Comparison of ENCODE assay signal across 18 cellular contexts in the genomic region with DNA sequence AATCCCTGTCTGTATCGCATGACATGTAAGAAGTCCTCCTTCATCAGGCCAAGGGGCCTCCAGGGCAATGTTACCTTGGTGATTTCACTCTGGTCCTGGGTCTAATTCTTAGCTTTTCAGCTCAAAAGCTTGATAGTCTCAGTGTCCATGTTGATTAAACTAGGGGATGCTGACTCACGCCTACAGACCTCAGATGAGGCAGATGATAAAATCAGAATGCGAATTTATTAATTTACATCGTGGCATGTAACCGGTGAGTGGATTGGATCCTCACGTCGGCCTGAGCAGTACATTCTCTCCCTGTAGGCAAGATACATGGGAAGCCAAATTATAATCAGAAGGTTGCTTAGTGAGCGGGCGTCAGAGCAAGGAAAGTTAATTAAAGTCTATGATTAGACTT. TPM values are rescaled to one million over a fixed set of nuclear protein-coding genes. Genes with fewer than 3 reads are reported as not detected.
A peak's percentile ranks its signal among the peaks of the same experiment; 100 is the strongest.
DNase-seq lines count a peak whose midpoint lies in the region; ATAC-seq and TF ChIP-seq lines count a peak whose summit lies in the region.
"Had no signal": no experiment of that assay in that cellular context is flagged by ENCODE, and none has a peak within 500 bp of the region (broad histone marks: within the 10 kb centered on the region; RNA-seq: fewer than 3 reads in every experiment).

No MANE protein-coding gene starts in this region.

- peak; percentile 4 for DNase-seq in mammary epithelial cell
- DNase-seq in breast epithelium (ENCODE audit: low spot score in 2 of 2) = no peak
- DNase-seq in left kidney (ENCODE audit: low read depth, low spot score) = peak; percentile 43
- no peak for DNase-seq in type B pancreatic cell (ENCODE audit: extremely low spot score, unreplicated experiment)
- no peak for DNase-seq in transverse colon
- no peak for DNase-seq in ascending aorta (ENCODE audit: low spot score in 2 of 2)
- DNase-seq: BE2C; Caco-2; CD4-positive, alpha-beta T cell; GOT3; NCI-H187 treated with DMSO at 0.1 percent for 48 hours; NCI-H345; PC-9 had no signal

- no peaks in the 10 kb centered on the region for H4K20me1 ChIP-seq in mammary epithelial cell (ENCODE audit: insufficient read depth, low read length)

- peaks cover under 1% of the 10 kb centered on the region for H3K36me3 ChIP-seq in mammary epithelial cell (ENCODE audit: insufficient read depth, low read length)
- no peaks in the 10 kb centered on the region for H3K36me3 ChIP-seq in breast epithelium
- H3K36me3 ChIP-seq in transverse colon = no peaks in the 10 kb centered on the region
- no peaks in the 10 kb centered on the region for H3K36me3 ChIP-seq in ascending aorta
- H3K36me3 ChIP-seq: BE2C, SJSA1 had no signal

- H3K36me3 Mint-ChIP-seq in type B pancreatic cell = peaks cover 3% of the 10 kb centered on the region

- H3K4me2 ChIP-seq in mammary epithelial cell (ENCODE audit: insufficient read depth, low read depth, low read length) = no peak overlapping the region
- H3K4me2 ChIP-seq: PC-9 had no signal

- no peak for TF ChIP-seq EP300 in transverse colon (IDR thresholded peaks at IDR 0.05; ENCODE audit: low read depth)

- no TSS peak for BruUV-seq in mammary epithelial cell (replicated peaks; lab: Mats Ljungman, UMichigan)

- no peaks in the 10 kb centered on the region for H3K27me3 Mint-ChIP-seq in type B pancreatic cell
- H3K27me3 Mint-ChIP-seq: CD4-positive, alpha-beta T cell had no signal

- H3K9me3 Mint-ChIP-seq in type B pancreatic cell = peaks cover 13% of the 10 kb centered on the region
- H3K9me3 Mint-ChIP-seq: CD4-positive, alpha-beta T cell had no signal

- H3K9me3 ChIP-seq in mammary epithelial cell (replicated peaks; ENCODE audit: insufficient read depth, low read length) = no peaks in the 10 kb centered on the region
- H3K9me3 ChIP-seq in breast epithelium = no peaks in the 10 kb centered on the region
- H3K9me3 ChIP-seq in transverse colon = no peaks in the 10 kb centered on the region
- H3K9me3 ChIP-seq in ascending aorta = no peaks in the 10 kb centered on the region
- H3K9me3 ChIP-seq: BE2C, Caco-2, SJSA1 had no signal

- TF ChIP-seq CTCF in mammary epithelial cell (conservative IDR thresholded peaks at IDR 0.05 in 1 of 2, IDR thresholded peaks at IDR 0.05 in 1 of 2; ENCODE audit: extremely low read depth in 1 of 2, insufficient read depth in 1 of 2, low read depth in 1 of 2, low read length in 2 of 2) (no peak), breast epithelium (IDR thresholded peaks at IDR 0.05) (no peak), type B pancreatic cell (conservative IDR thresholded peaks at IDR 0.05) (no peak), transverse colon (IDR thresholded peaks at IDR 0.05) (no peak), ascending aorta (IDR thresholded peaks at IDR 0.05) (no peak)

- H3K79me2 ChIP-seq in mammary epithelial cell (ENCODE audit: insufficient read depth, low read length) = no peaks in the 10 kb centered on the region

- no peak overlapping the region for H2AFZ ChIP-seq in mammary epithelial cell (ENCODE audit: low read depth, low read length)
- H2AFZ ChIP-seq: PC-9 had no signal

- ATAC-seq in SK-N-SH treated with all-trans-retinoic acid at 6 μM for 48 hours = peak; percentile 88
- ATAC-seq in GM21515 (IDR thresholded peaks at IDR 0.05; ENCODE audit: unreplicated experiment) = no peak
- ATAC-seq: HCT116 had no signal

- 71% methylated on average over 9 of the region's 9 CpGs for WGBS in mammary epithelial cell (ENCODE audit: low coverage, missing lambda C conversion rate)
- WGBS in transverse colon (ENCODE audit: low coverage in 1 of 2), 2 donors = 90 to 93% methylated on average over 9 of the region's 9 CpGs

- H3K4me1 ChIP-seq in mammary epithelial cell (ENCODE audit: insufficient read depth, low read length) (peaks cover 8% of the 10 kb centered on the region), breast epithelium (no peaks in the 10 kb centered on the region), transverse colon (no peaks in the 10 kb centered on the region), ascending aorta (no peaks in the 10 kb centered on the region)
- H3K4me1 ChIP-seq: Caco-2, SJSA1 had no signal

- no peak overlapping the region for H3K27ac ChIP-seq in mammary epithelial cell (ENCODE audit: insufficient read depth, low read depth, low read length)
- no peak overlapping the region for H3K27ac ChIP-seq in breast epithelium
- no peak overlapping the region for H3K27ac ChIP-seq in transverse colon
- H3K27ac ChIP-seq in ascending aorta = no peak overlapping the region
- H3K27ac ChIP-seq: PC-9, SJSA1 had no signal

- H3K27me3 ChIP-seq in mammary epithelial cell (ENCODE audit: insufficient read depth, low read length) = no peaks in the 10 kb centered on the region
- H3K27me3 ChIP-seq in breast epithelium = no peaks in the 10 kb centered on the region
- no peaks in the 10 kb centered on the region for H3K27me3 ChIP-seq in transverse colon
- no peaks in the 10 kb centered on the region for H3K27me3 ChIP-seq in ascending aorta
- H3K27me3 ChIP-seq: BE2C, SJSA1 had no signal

- H3K4me3 ChIP-seq in mammary epithelial cell (replicated peaks in 1 of 3; ENCODE audit: insufficient read depth in 1 of 3, low read depth in 2 of 3, low read length in 3 of 3) = no peak overlapping the region
- no peak overlapping the region for H3K4me3 ChIP-seq in breast epithelium
- H3K4me3 ChIP-seq in transverse colon = no peak overlapping the region
- no peak overlapping the region for H3K4me3 ChIP-seq in ascending aorta
- H3K4me3 ChIP-seq: PC-9, SJSA1 had no signal

- intact Hi-C loops in mammary epithelial cell (cut with micrococcal nuclease) (no loop called here), breast epithelium (cut with DNase I; ENCODE audit: low total_unique reads) (no loop called here), transverse colon (cut with DNase I; ENCODE audit: low total_unique reads) (no loop called here), ascending aorta (cut with DNase I) (no loop called here)

- peaks cover 9% of the 10 kb centered on the region for H3K4me1 Mint-ChIP-seq in type B pancreatic cell (ENCODE audit: unreplicated experiment)

- peak overlapping the region; percentile 10 for H3K27ac Mint-ChIP-seq in type B pancreatic cell
- H3K27ac Mint-ChIP-seq: CD4-positive, alpha-beta T cell had no signal

- no peak overlapping the region for H3K9ac ChIP-seq in mammary epithelial cell (ENCODE audit: insufficient read depth, low read length)

- CTCF ChIA-PET in mammary epithelial cell (lab: Charles Lee; ENCODE audit: low non-redundant PET) = no interaction called here

- in situ Hi-C loops in mammary epithelial cell (cut with MboI; ENCODE audit: low sequenced_read_pairs in 2 of 2) = no loop called here
- in situ Hi-C loops in transverse colon (cut with MboI; ENCODE audit: low pct_ligation_motif_present in 1 of 4, low pct_unique_long_range_greater_than_20kb in 1 of 4, low sequenced_read_pairs in 3 of 4) = no loop called here

- dilution Hi-C loops in mammary epithelial cell (cut with HindIII; ENCODE audit: low sequenced_read_pairs) = no loop called here

- H3K4me3 Mint-ChIP-seq in type B pancreatic cell = no peak overlapping the region
- H3K4me3 Mint-ChIP-seq: CD4-positive, alpha-beta T cell had no signal

- TF ChIP-seq POLR2A in breast epithelium (IDR thresholded peaks at IDR 0.05) (no peak), transverse colon (IDR thresholded peaks at IDR 0.05) (no peak)

TF ChIP-seq in SK-N-SH treated with all-trans-retinoic acid at 6 μM for 48 hours, 23 proteins besides CTCF, POLR2A, EP300 and RAD21 (continues in another document):
- TF ChIP-seq BACH2 (CRISPR knock-in tag; IDR thresholded peaks at IDR 0.05; ENCODE audit: borderline replicate concordance) (no peak), RARB (CRISPR knock-in tag; IDR thresholded peaks at IDR 0.05) (no peak), ARNTL (CRISPR knock-in tag; IDR thresholded peaks at IDR 0.05; ENCODE audit: borderline replicate concordance, low read depth) (no peak), ZNF8 (CRISPR knock-in tag; IDR thresholded peaks at IDR 0.05) (no peak), GLIS3 (CRISPR knock-in tag; IDR thresholded peaks at IDR 0.05) (no peak), CSDC2 (CRISPR knock-in tag; IDR thresholded peaks at IDR 0.05) (no peak)
- TF ChIP-seq, protein P1, sequence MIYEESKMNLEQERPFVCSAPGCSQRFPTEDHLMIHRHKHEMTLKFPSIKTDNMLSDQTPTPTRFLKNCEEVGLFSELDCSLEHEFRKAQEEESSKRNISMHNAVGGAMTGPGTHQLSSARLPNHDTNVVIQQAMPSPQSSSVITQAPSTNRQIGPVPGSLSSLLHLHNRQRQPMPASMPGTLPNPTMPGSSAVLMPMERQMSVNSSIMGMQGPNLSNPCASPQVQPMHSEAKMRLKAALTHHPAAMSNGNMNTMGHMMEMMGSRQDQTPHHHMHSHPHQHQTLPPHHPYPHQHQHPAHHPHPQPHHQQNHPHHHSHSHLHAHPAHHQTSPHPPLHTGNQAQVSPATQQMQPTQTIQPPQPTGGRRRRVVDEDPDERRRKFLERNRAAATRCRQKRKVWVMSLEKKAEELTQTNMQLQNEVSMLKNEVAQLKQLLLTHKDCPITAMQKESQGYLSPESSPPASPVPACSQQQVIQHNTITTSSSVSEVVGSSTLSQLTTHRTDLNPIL (CRISPR knock-in tag; IDR thresholded peaks at IDR 0.05; ENCODE audit: low read depth) = no peak

RNA-seq across cellular contexts. Expression of a gene that starts 20.3 kb away (rescaled TPM):
- total RNA-seq in mammary epithelial cell (not detected), breast epithelium (not detected), type B pancreatic cell (ENCODE audit: low replicate concordance) (0.68 TPM in 1 of 2 replicates, not detected in the other), transverse colon (not detected), ascending aorta (not detected)
- polyA plus RNA-seq in mammary epithelial cell = 0.75 TPM
- polyA minus RNA-seq in mammary epithelial cell = not detected
- total RNA-seq: Caco-2; CD4-positive, alpha-beta T cell; PC-9 had no signal

RNA-seq across cellular contexts. Expression of a gene that starts 31.3 kb away (rescaled TPM):
- total RNA-seq in mammary epithelial cell (100 to 1,000 TPM; 168 to 495 TPM), breast epithelium (1 to 10 TPM in 1 of 3 donors, under 1 TPM in 1, not detected in 1; 0.98 to 2.0 TPM), type B pancreatic cell (ENCODE audit: low replicate concordance) (7.4 and 17.4 TPM in 2 replicates), transverse colon (not detected), ascending aorta (not detected)
- polyA plus RNA-seq in mammary epithelial cell = 90.0 TPM
- polyA minus RNA-seq in mammary epithelial cell = 92.4 TPM
- total RNA-seq: CD4-positive, alpha-beta T cell had no signal

RNA-seq across cellular contexts. Expression of a gene that starts 56.0 kb away (rescaled TPM):
- under 1 TPM in 1 of 2 donors, not detected in 1; 0.67 TPM for total RNA-seq in mammary epithelial cell
- not detected for polyA plus RNA-seq in mammary epithelial cell
- polyA minus RNA-seq in mammary epithelial cell = not detected
- under 1 TPM in 2 of 3 donors, not detected in 1; 0.73 to 0.96 TPM for total RNA-seq in breast epithelium
- 0.41 TPM in 1 of 2 replicates, not detected in the other for total RNA-seq in type B pancreatic cell (ENCODE audit: low replicate concordance)
- not detected for total RNA-seq in transverse colon
- not detected for total RNA-seq in ascending aorta
- total RNA-seq: Caco-2; CD4-positive, alpha-beta T cell; PC-9; SJSA1 had no signal

RNA-seq across cellular contexts. Expression of a gene that starts 57.6 kb away (rescaled TPM):
- total RNA-seq in mammary epithelial cell = under 1 TPM; 0.17 to 0.38 TPM
- polyA plus RNA-seq in mammary epithelial cell = 0.33 TPM
- polyA minus RNA-seq in mammary epithelial cell = not detected
- not detected for total RNA-seq in breast epithelium
- total RNA-seq in type B pancreatic cell (ENCODE audit: low replicate concordance) = 16.3 and 19.8 TPM in 2 replicates
- total RNA-seq in transverse colon = 1 to 10 TPM in 1 of 4 donors, under 1 TPM in 1, not detected in 2; 0.48 to 1.6 TPM
- not detected for total RNA-seq in ascending aorta
- total RNA-seq: A172; CD4-positive, alpha-beta T cell; PC-9; SJSA1 had no signal

Comparison
In these comparisons a context has a peak if more than half of its experiments do, and no peak if none do; other contexts are left out.
1. DNase-seq: peak in mammary epithelial cell (single experiment) and left kidney (single experiment); none in breast epithelium (0 of 2), type B pancreatic cell (single experiment), transverse colon (single experiment) and ascending aorta (0 of 2).